Comparison of ENCODE assay signal across 28 cellular contexts in genomic region chr6:132053523-132053922, GRCh38.
DNase-seq lines count a peak whose midpoint lies in the region; ATAC-seq and TF ChIP-seq lines count a peak whose summit lies in the region.
"Had no signal": no experiment of that assay in that cellular context is flagged by ENCODE, and none has a peak within 500 bp of the region (broad histone marks: within the 10 kb centered on the region; RNA-seq: fewer than 3 reads in every experiment).

No MANE protein-coding gene starts in this region.

- 28% methylated on average over 2 of the region's 2 CpGs for WGBS in SK-N-SH (ENCODE audit: low lambda C conversion rate)

- TF ChIP-seq RAD21 in SK-N-SH (IDR thresholded peaks at IDR 0.05; ENCODE audit: low read length) = no peak

- H3K9me2 ChIP-seq in SK-N-SH = no peaks in the 10 kb centered on the region

- no peaks in the 10 kb centered on the region for H3K79me2 ChIP-seq in SK-N-SH (ENCODE audit: insufficient read depth)

- H3K4me1 ChIP-seq in SK-N-SH (ENCODE audit: control insufficient read depth in 1 of 2, insufficient read depth in 2 of 2, low read depth in 1 of 2, low read length in 1 of 2) (peaks cover 0 to 7% of the 10 kb centered on the region in 2 experiments; a peak in 2 of 4 replicates), skeletal muscle satellite cell (ENCODE audit: control insufficient read depth, insufficient read depth, low read length) (peaks cover 24% of the 10 kb centered on the region)
- H3K4me1 ChIP-seq: heart right ventricle, psoas muscle, upper lobe of left lung had no signal

- H3K27ac ChIP-seq in SK-N-SH (ENCODE audit: low read depth in 2 of 2, low read length in 1 of 2) = peak overlapping the region in 1 of 2 experiments; percentile 48; a peak in 2 of 4 replicates
- H3K27ac ChIP-seq: cardiac muscle cell, heart right ventricle, psoas muscle, upper lobe of left lung had no signal

- peak; percentile 51 for DNase-seq in EL
- no peak for DNase-seq in SK-N-SH
- peak; percentile 71 for DNase-seq in fibroblast of mammary gland (ENCODE audit: low read depth)
- DNase-seq in NCI-H1092 (lab: John Stamatoyannopoulos, UW) = no peak
- DNase-seq in UCSD-AML1 (lab: John Stamatoyannopoulos, UW; ENCODE audit: unreplicated experiment) = no peak
- DNase-seq: activated B cell treated with CpG ODN at 0.5 μM for 24 hours; activated CD4-positive, alpha-beta T cell treated with anti-CD3 and anti-CD28 coated beads, Interleukin-2, amount 10 ng/mL, durations not matched to agents 7 days and 5 days; activated effector memory CD4-positive, alpha-beta T cell treated with Interleukin-2 at 50 U/mL for 16 hours; AML-193; CD4-positive, alpha-beta memory T cell; cortex of kidney; effector memory CD4-positive, alpha-beta T cell; foreskin melanocyte; H7; heart right ventricle; naive thymus-derived CD4-positive, alpha-beta T cell; NCI-H510A; nucleus accumbens; psoas muscle; substantia nigra; upper lobe of left lung had no signal

- H3K4me2 ChIP-seq in SK-N-SH (no peak overlapping the region), skeletal muscle satellite cell (ENCODE audit: low read length) (peak overlapping the region; percentile 12)

- TF ChIP-seq EP300 in SK-N-SH (IDR thresholded peaks at IDR 0.05; ENCODE audit: borderline replicate concordance in 1 of 2, low read depth in 1 of 2, low read length in 1 of 2) = no peak

- H3K36me3 ChIP-seq in SK-N-SH (replicated peaks in 1 of 2; ENCODE audit: control insufficient read depth in 1 of 2, insufficient read depth in 2 of 2, low read length in 1 of 2) (no peaks in the 10 kb centered on the region), skeletal muscle satellite cell (ENCODE audit: insufficient read depth, low read length) (no peaks in the 10 kb centered on the region)
- H3K36me3 ChIP-seq: cardiac muscle cell, heart right ventricle, upper lobe of left lung had no signal

- no peak overlapping the region; the same call in 1 of the 2 replicates for H2AFZ ChIP-seq in SK-N-SH (ENCODE audit: low read depth)

- H4K20me1 ChIP-seq in SK-N-SH (ENCODE audit: insufficient read depth) = no peaks in the 10 kb centered on the region

- TF ChIP-seq CTCF in SK-N-SH (IDR thresholded peaks at IDR 0.05) (no peak), fibroblast of mammary gland (conservative IDR thresholded peaks at IDR 0.05; ENCODE audit: control insufficient read depth, insufficient read depth, low read depth, low read length) (no peak)

- ATAC-seq in GM21528 (IDR thresholded peaks at IDR 0.05; ENCODE audit: low FRiP score, unreplicated experiment) = no peak
- ATAC-seq: activated naive CD4-positive, alpha-beta T cell treated with anti-CD3 and anti-CD28 coated beads, Interleukin-2, amount 50 U/mL, for 72 hours; GM12878; heart right ventricle; naive thymus-derived CD4-positive, alpha-beta T cell; psoas muscle; stimulated activated memory B cell treated with anti-CD40 and anti-IgM and Interleukin-4, amounts not matched to agents 10 μg/mL and 1 μg/mL and 100 μg/mL, for 72 hours had no signal

- H3K9me3 ChIP-seq in SK-N-SH (no peaks in the 10 kb centered on the region), skeletal muscle satellite cell (replicated peaks; ENCODE audit: low read length) (no peaks in the 10 kb centered on the region)
- H3K9me3 ChIP-seq: psoas muscle, upper lobe of left lung had no signal

- CTCF ChIA-PET in SK-N-SH (lab: Yijun Ruan, JAX) = no interaction called here

- H3F3A ChIP-seq in SK-N-SH (replicated peaks; ENCODE audit: insufficient read depth) = peaks cover 7% of the 10 kb centered on the region

- H3K4me3 ChIP-seq in SK-N-SH (ENCODE audit: low read depth in 2 of 2, low read length in 1 of 2) (no peak overlapping the region), fibroblast of mammary gland (ENCODE audit: control insufficient read depth, low read depth, low read length) (no peak overlapping the region), skeletal muscle satellite cell (ENCODE audit: low read length) (no peak overlapping the region)
- H3K4me3 ChIP-seq: cardiac muscle cell, GM12878, heart right ventricle, lung, psoas muscle, upper lobe of left lung had no signal

- H3K27me3 ChIP-seq in SK-N-SH (ENCODE audit: insufficient read depth) (no peaks in the 10 kb centered on the region), skeletal muscle satellite cell (ENCODE audit: control insufficient read depth, insufficient read depth, low read length) (no peaks in the 10 kb centered on the region)
- H3K27me3 ChIP-seq: cardiac muscle cell, heart right ventricle, upper lobe of left lung had no signal

- POLR2A ChIA-PET in SK-N-SH (lab: Yijun Ruan, JAX) = no interaction called here

- H3K9ac ChIP-seq in SK-N-SH (no peak overlapping the region), skeletal muscle satellite cell (ENCODE audit: low read depth, low read length) (peak overlapping the region; percentile 29)

TF ChIP-seq in SK-N-SH, 30 proteins besides CTCF, POLR2A, EP300 and RAD21:
- TF ChIP-seq NFIC (IDR thresholded peaks at IDR 0.05; ENCODE audit: borderline replicate concordance) = peak; percentile 22; the same call in 1 of the 2 replicates
- no peak for TF ChIP-seq RFX5 (IDR thresholded peaks at IDR 0.05; ENCODE audit: low read length)
- TF ChIP-seq FOXM1 (IDR thresholded peaks at IDR 0.05; ENCODE audit: low read depth) = no peak
- no peak for TF ChIP-seq TCF12 (IDR thresholded peaks at IDR 0.05)
- TF ChIP-seq FOSL2 (IDR thresholded peaks at IDR 0.05; ENCODE audit: borderline replicate concordance, low read depth) = 0 out of 2 replicates have a peak, but pooled peaks have one; percentile 7
- TF ChIP-seq JUND (IDR thresholded peaks at IDR 0.05) = 0 out of 2 replicates have a peak, but pooled peaks have one; percentile 9
- no peak for TF ChIP-seq GABPA (IDR thresholded peaks at IDR 0.05; ENCODE audit: low read depth)
- no peak for TF ChIP-seq MXI1 (IDR thresholded peaks at IDR 0.05; ENCODE audit: low read depth, low read length)
- no peak for TF ChIP-seq ELF1 (IDR thresholded peaks at IDR 0.05)
- TF ChIP-seq CHD2 (IDR thresholded peaks at IDR 0.05; ENCODE audit: low read length, partially characterized antibody) = no peak
- no peak for TF ChIP-seq RCOR1 (IDR thresholded peaks at IDR 0.05; ENCODE audit: low read length)
- TF ChIP-seq USF2 (IDR thresholded peaks at IDR 0.05; ENCODE audit: borderline replicate concordance, low read depth, low read length) = no peak
- TF ChIP-seq MAX (IDR thresholded peaks at IDR 0.05; ENCODE audit: low read depth) = no peak
- TF ChIP-seq TAF1 (IDR thresholded peaks at IDR 0.05; ENCODE audit: borderline replicate concordance, low read depth, low read length) = no peak

Comparison
In these comparisons a context has a peak if more than half of its experiments do, and no peak if none do; other contexts are left out.
1. DNase-seq: peak in EL (single experiment) and fibroblast of mammary gland (single experiment); none in SK-N-SH (single experiment), NCI-H1092 (single experiment) and UCSD-AML1 (single experiment).